In the genomic region with DNA sequence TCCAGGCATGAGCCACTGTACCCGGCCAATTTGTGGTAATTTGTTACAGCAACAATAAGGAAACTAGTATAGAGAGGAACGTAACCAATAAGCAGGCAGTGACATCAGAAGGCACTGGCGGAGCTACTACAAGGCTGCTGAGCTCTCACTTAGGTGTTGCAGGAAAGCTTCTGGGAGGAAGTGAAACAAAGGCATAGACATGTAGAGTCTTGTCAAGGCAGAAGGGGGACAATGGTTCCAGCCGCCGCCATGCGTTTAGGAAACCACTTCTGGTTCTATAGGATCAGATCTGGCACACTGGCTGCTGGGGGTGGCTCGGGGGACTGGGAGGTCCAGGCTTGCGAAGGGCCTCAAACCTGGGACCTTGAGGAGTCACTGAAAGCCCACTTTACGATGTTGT, we compare ENCODE assay signal across 10 cellular contexts. TPM values are rescaled to one million over a fixed set of nuclear protein-coding genes. Genes with fewer than 3 reads are reported as not detected.
DNase-seq lines count a peak whose midpoint lies in the region; ATAC-seq, FAIRE-seq and TF ChIP-seq lines count a peak whose summit lies in the region.
"Had no signal": no experiment of that assay in that cellular context is flagged by ENCODE, and none has a peak within 500 bp of the region (broad histone marks: within the 10 kb centered on the region; RNA-seq: fewer than 3 reads in every experiment).

No MANE protein-coding gene starts in this region.

- H3K27me3 Mint-ChIP-seq in endothelial cell (ENCODE audit: unreplicated experiment) = peaks cover 6% of the 10 kb centered on the region
- no peaks in the 10 kb centered on the region for H3K27me3 Mint-ChIP-seq in activated T-helper 2 cell treated with anti-CD3 and anti-CD28 coated beads, Interferon-gamma antibody, Interleukin-2, Interleukin-4, amounts not matched to agents 10 μg/mL and 5 μg/mL and 100 μg/mL, durations not matched to agents 14 hours and 24 hours and 36 hours (ENCODE audit: low read depth)

- peak; percentile 95 for FAIRE-seq in GM12878 (lab: Jason Lieb, UNC)

- H3K79me2 ChIP-seq in GM12878 (ENCODE audit: control insufficient read depth, insufficient read depth, low read length) = no peaks in the 10 kb centered on the region

- TF ChIP-seq RAD21 in GM12878 (IDR thresholded peaks at IDR 0.05; ENCODE audit: insufficient read depth, low read depth, low read length) = no peak

- H3K4me1 Mint-ChIP-seq in endothelial cell (ENCODE audit: unreplicated experiment) = no peaks in the 10 kb centered on the region
- no peaks in the 10 kb centered on the region for H3K4me1 Mint-ChIP-seq in activated T-helper 2 cell treated with anti-CD3 and anti-CD28 coated beads, Interferon-gamma antibody, Interleukin-2, Interleukin-4, amounts not matched to agents 10 μg/mL and 5 μg/mL and 100 μg/mL, durations not matched to agents 14 hours and 24 hours and 36 hours (ENCODE audit: low read depth)
- H3K4me1 Mint-ChIP-seq: stimulated activated effector memory CD8-positive, alpha-beta T cell treated with anti-CD3 and anti-CD28 coated beads, Interleukin-12 subunit alpha, Interleukin-12 subunit beta, amount 100 ng/mL, for 72 hours had no signal

- H3K4me2 ChIP-seq in GM12878 (ENCODE audit: control insufficient read depth, insufficient read depth) = peak overlapping the region; percentile 54; the same call in 1 of the 2 replicates

- no peaks in the 10 kb centered on the region for H4K20me1 ChIP-seq in GM12878 (ENCODE audit: control insufficient read depth, insufficient read depth)

- DNase-seq in GM12878 (ENCODE audit: low read depth, low spot score) (peak; percentile 88), endothelial cell (ENCODE audit: low spot score) (no peak), upper lobe of left lung (no peak)
- DNase-seq in stimulated activated naive CD4-positive, alpha-beta T cell (lab: John Stamatoyannopoulos, UW) = no peak
- DNase-seq in activated T-helper 2 cell treated with anti-CD3 and anti-CD28 coated beads, Interferon-gamma antibody, Interleukin-2, Interleukin-4, amounts not matched to agents 10 μg/mL and 5 μg/mL and 100 μg/mL, durations not matched to agents 14 hours and 24 hours and 36 hours (ENCODE audit: low spot score) = no peak

- no TSS peak for BruUV-seq in GM12878 (replicated peaks; lab: Mats Ljungman, UMichigan)

- POLR2A ChIA-PET in GM12878 (lab: Charles Lee) = interaction anchor here (0.6 to 1.9 kb wide), 11 partner anchors 11 to 810 kb away, joined by 3 to 16 read pairs (median 5); no protein-coding TSS in a partner anchor

- no peaks in the 10 kb centered on the region for H3K9me3 Mint-ChIP-seq in endothelial cell (ENCODE audit: unreplicated experiment)
- H3K9me3 Mint-ChIP-seq in activated T-helper 2 cell treated with anti-CD3 and anti-CD28 coated beads, Interferon-gamma antibody, Interleukin-2, Interleukin-4, amounts not matched to agents 10 μg/mL and 5 μg/mL and 100 μg/mL, durations not matched to agents 14 hours and 24 hours and 36 hours = no peaks in the 10 kb centered on the region
- H3K9me3 Mint-ChIP-seq: stimulated activated effector memory CD8-positive, alpha-beta T cell treated with anti-CD3 and anti-CD28 coated beads, Interleukin-12 subunit alpha, Interleukin-12 subunit beta, amount 100 ng/mL, for 72 hours had no signal

- H3K4me1 ChIP-seq in GM12878 (ENCODE audit: control insufficient read depth, insufficient read depth, low read length) = peaks cover 14% of the 10 kb centered on the region
- no peaks in the 10 kb centered on the region for H3K4me1 ChIP-seq in upper lobe of left lung

- H3K4me3 ChIP-seq in GM12878 (no peak overlapping the region), upper lobe of left lung (no peak overlapping the region)

- H3K36me3 ChIP-seq in GM12878 (ENCODE audit: control insufficient read depth in 2 of 2, insufficient read depth in 2 of 2, low read length in 1 of 2) = no peaks in the 10 kb centered on the region
- H3K36me3 ChIP-seq in upper lobe of left lung = no peaks in the 10 kb centered on the region

- TF ChIP-seq CTCF in GM12878 (IDR thresholded peaks at IDR 0.05 in 2 of 3, conservative IDR thresholded peaks at IDR 0.05 in 1 of 3; ENCODE audit: control insufficient read depth in 2 of 3, extremely low read depth in 1 of 3, insufficient read depth in 1 of 3, low read depth in 3 of 3, low read length in 3 of 3) = no peak
- TF ChIP-seq CTCF in endothelial cell (IDR thresholded peaks at IDR 0.05; ENCODE audit: unreplicated experiment) = no peak
- TF ChIP-seq CTCF in upper lobe of left lung (IDR thresholded peaks at IDR 0.05) = no peak

- intact Hi-C loops in GM12878 (cut with micrococcal nuclease; ENCODE audit: unreplicated experiment) = loop anchor here (1.0 kb wide), 1 partner anchor 41 kb away; a partner anchor contains a TSS
- intact Hi-C loops in activated T-helper 2 cell treated with anti-CD3 and anti-CD28 coated beads, Interferon-gamma antibody, Interleukin-2, Interleukin-4, amounts not matched to agents 10 μg/mL and 5 μg/mL and 100 μg/mL, durations not matched to agents 14 hours and 24 hours and 36 hours (cut with micrococcal nuclease) = no loop called here

- H3K9me3 ChIP-seq in GM12878 (replicated peaks; ENCODE audit: control insufficient read depth, insufficient read depth, low read length) (no peaks in the 10 kb centered on the region), upper lobe of left lung (no peaks in the 10 kb centered on the region)

- 13% methylated on average over 9 of the region's 9 CpGs for WGBS in GM12878 (ENCODE audit: insufficient coverage, insufficient replicate concordance, low lambda C conversion rate, missing lambda C conversion rate)
- WGBS in upper lobe of left lung, 2 donors = 89 to 90% methylated on average over 9 of the region's 9 CpGs

- SMC1A ChIA-PET in GM12878 (lab: Charles Lee; ENCODE audit: uncharacterized antibody, unreplicated experiment) = interaction anchor here (1.0 to 2.8 kb wide), 15 partner anchors 10 to 543 kb away, joined by 3 to 19 read pairs (median 5); a partner anchor contains a TSS

- H3K27ac ChIP-seq in GM12878 (ENCODE audit: control insufficient read depth, insufficient read depth) = peak overlapping the region; percentile 82
- no peak overlapping the region for H3K27ac ChIP-seq in upper lobe of left lung

- no peak overlapping the region for H3K4me3 Mint-ChIP-seq in endothelial cell (ENCODE audit: unreplicated experiment)
- no peak overlapping the region for H3K4me3 Mint-ChIP-seq in activated T-helper 2 cell treated with anti-CD3 and anti-CD28 coated beads, Interferon-gamma antibody, Interleukin-2, Interleukin-4, amounts not matched to agents 10 μg/mL and 5 μg/mL and 100 μg/mL, durations not matched to agents 14 hours and 24 hours and 36 hours (ENCODE audit: low read depth)
- H3K4me3 Mint-ChIP-seq: stimulated activated effector memory CD8-positive, alpha-beta T cell treated with anti-CD3 and anti-CD28 coated beads, Interleukin-12 subunit alpha, Interleukin-12 subunit beta, amount 100 ng/mL, for 72 hours had no signal

- CTCF ChIA-PET in GM12878 (lab: Yijun Ruan, JAX) = interaction anchor here (0.7 to 1.8 kb wide), 11 partner anchors 9 to 545 kb away, joined by 3 to 8 read pairs (median 6); a partner anchor contains a TSS

- TF ChIP-seq POLR2A in GM12878 (IDR thresholded peaks at IDR 0.05; ENCODE audit: low read depth, low read length) = 0 out of 2 replicates have a peak, but pooled peaks have one; percentile 38
- TF ChIP-seq POLR2A in upper lobe of left lung (IDR thresholded peaks at IDR 0.05) = no peak

- H2AFZ ChIP-seq in GM12878 (ENCODE audit: control insufficient read depth, low read depth, low read length) = peak overlapping the region; percentile 77

- RAD21 ChIA-PET in GM12878 (lab: Charles Lee; ENCODE audit: unreplicated experiment) = interaction anchor here (0.7 to 2.3 kb wide), 17 partner anchors 10 to 544 kb away, joined by 3 to 18 read pairs (median 5); no protein-coding TSS in a partner anchor

- peak; percentile 74 to 88; a peak in 3 of 4 replicates for TF ChIP-seq EP300 in GM12878 (IDR thresholded peaks at IDR 0.05; ENCODE audit: borderline replicate concordance in 1 of 2, control insufficient read depth in 1 of 2, low read depth in 2 of 2, low read length in 2 of 2)
- TF ChIP-seq EP300 in upper lobe of left lung (IDR thresholded peaks at IDR 0.05) = no peak

- in situ Hi-C loops in GM12878 (cut with MboI) = loop anchor here (5.0 to 10.0 kb wide), 2 partner anchors 36 to 924 kb away; no protein-coding TSS in a partner anchor

- no peak overlapping the region for H3K9ac ChIP-seq in GM12878 (ENCODE audit: control insufficient read depth, insufficient read depth, low read length)

- H3K36me3 Mint-ChIP-seq in endothelial cell (ENCODE audit: low read depth, unreplicated experiment) = no peaks in the 10 kb centered on the region
- H3K36me3 Mint-ChIP-seq in activated T-helper 2 cell treated with anti-CD3 and anti-CD28 coated beads, Interferon-gamma antibody, Interleukin-2, Interleukin-4, amounts not matched to agents 10 μg/mL and 5 μg/mL and 100 μg/mL, durations not matched to agents 14 hours and 24 hours and 36 hours (ENCODE audit: low read depth) = no peaks in the 10 kb centered on the region
- H3K36me3 Mint-ChIP-seq: stimulated activated effector memory CD8-positive, alpha-beta T cell treated with anti-CD3 and anti-CD28 coated beads, Interleukin-12 subunit alpha, Interleukin-12 subunit beta, amount 100 ng/mL, for 72 hours had no signal

- H3K27me3 ChIP-seq in GM12878 (replicated peaks in 1 of 2; ENCODE audit: control insufficient read depth in 2 of 2, insufficient read depth in 2 of 2, low read length in 1 of 2) (no peaks in the 10 kb centered on the region), upper lobe of left lung (no peaks in the 10 kb centered on the region)

- H3K27ac Mint-ChIP-seq in endothelial cell (ENCODE audit: unreplicated experiment) = no peak overlapping the region
- H3K27ac Mint-ChIP-seq in activated T-helper 2 cell treated with anti-CD3 and anti-CD28 coated beads, Interferon-gamma antibody, Interleukin-2, Interleukin-4, amounts not matched to agents 10 μg/mL and 5 μg/mL and 100 μg/mL, durations not matched to agents 14 hours and 24 hours and 36 hours = no peak overlapping the region
- H3K27ac Mint-ChIP-seq: stimulated activated effector memory CD8-positive, alpha-beta T cell treated with anti-CD3 and anti-CD28 coated beads, Interleukin-12 subunit alpha, Interleukin-12 subunit beta, amount 100 ng/mL, for 72 hours had no signal

- ATAC-seq in GM18517 (IDR thresholded peaks at IDR 0.05; ENCODE audit: unreplicated experiment) (peak; percentile 98), GM21619 (IDR thresholded peaks at IDR 0.05; ENCODE audit: unreplicated experiment) (peak; percentile 98), HG03457 (IDR thresholded peaks at IDR 0.05; ENCODE audit: unreplicated experiment) (peak; percentile 92), GM12878 (peak; percentile 99), upper lobe of left lung (ENCODE audit: low FRiP score in 2 of 2) (no peak)
- ATAC-seq: stimulated activated effector memory CD8-positive, alpha-beta T cell treated with anti-CD3 and anti-CD28 coated beads, Interleukin-12 subunit alpha, Interleukin-12 subunit beta, amount 100 ng/mL, for 72 hours had no signal

RNA-seq across cellular contexts. Expression of a gene that starts 9.4 kb away (rescaled TPM):
- total RNA-seq in GM12878 (2013; cell fraction: nucleolus; rRNA removed) = not detected in 2 replicates
- total RNA-seq in GM12878 (2014; rRNA removed) (not detected in 2 replicates), GM12878 (2014; rRNA removed; fragmentation: Illumina TruSeq; extraction: Trizol) (not detected in 2 replicates), GM12878 (2021) (not detected in 2 replicates), endothelial cell (ENCODE audit: unreplicated experiment) (not detected), upper lobe of left lung (under 1 TPM in 1 of 6 donors, not detected in 5; 0.46 TPM)
- polyA plus RNA-seq in GM12878 (2011; ENCODE audit: low read depth) = not detected
- polyA plus RNA-seq in GM12878 (2011; rRNA removed) (not detected in 2 replicates), GM12878 (2014; fragmentation: Illumina TruSeq; extraction: Trizol) (not detected in 2 replicates), GM12878 (2014; fragmentation: Nextera tagmentation; extraction: Ambion mirVana) (not detected), GM12878 (2014; rRNA removed) (not detected in 2 replicates), GM12878 (2016; fragmentation: Nextera tagmentation; extraction: Ambion mirVana) (not detected)
- polyA plus RNA-seq in GM12878 (2011; cell fraction: cytosol; rRNA removed) = 0.15 TPM in 1 of 2 replicates, not detected in the other
- polyA plus RNA-seq in GM12878 (2011; cell fraction: nucleus; rRNA removed) = not detected in 2 replicates
- polyA plus RNA-seq in GM12878 (2012) = not detected in 2 replicates
- polyA minus RNA-seq in GM12878 (2011; rRNA and poly(A)+ RNA removed) = not detected in 2 replicates
- polyA minus RNA-seq in GM12878 (2011; cell fraction: cytosol; rRNA and poly(A)+ RNA removed) = not detected in 2 replicates
- not detected in 2 replicates for polyA minus RNA-seq in GM12878 (2011; cell fraction: nucleus; rRNA and poly(A)+ RNA removed)
- total RNA-seq in activated T-helper 2 cell treated with anti-CD3 and anti-CD28 coated beads, Interferon-gamma antibody, Interleukin-2, Interleukin-4, amounts not matched to agents 10 μg/mL and 5 μg/mL and 100 μg/mL, durations not matched to agents 14 hours and 24 hours and 36 hours = not detected in 2 replicates
- total RNA-seq: Daoy had no signal

RNA-seq across cellular contexts. Expression of a gene that starts 40.7 kb away (rescaled TPM):
- total RNA-seq in GM12878 (2013; cell fraction: nucleolus; rRNA removed) = 31.6 and 35.8 TPM in 2 replicates
- total RNA-seq in GM12878 (2014; rRNA removed) (2.7 and 3.1 TPM in 2 replicates), GM12878 (2014; rRNA removed; fragmentation: Illumina TruSeq; extraction: Trizol) (0.97 and 1.3 TPM in 2 replicates), GM12878 (2021) (3.0 and 3.5 TPM in 2 replicates), endothelial cell (ENCODE audit: unreplicated experiment) (22.9 TPM), upper lobe of left lung (10 to 100 TPM; 28.3 to 65.7 (median 52.9) TPM)
- polyA plus RNA-seq in GM12878 (2011; ENCODE audit: low read depth) = 0.71 TPM
- polyA plus RNA-seq in GM12878 (2011; rRNA removed) (5.9 and 7.1 TPM in 2 replicates), GM12878 (2014; fragmentation: Illumina TruSeq; extraction: Trizol) (1.4 TPM in 2 replicates), GM12878 (2014; fragmentation: Nextera tagmentation; extraction: Ambion mirVana) (under 1 TPM; 0.05 to 0.20 TPM), GM12878 (2014; rRNA removed) (2.5 and 2.8 TPM in 2 replicates), GM12878 (2016; fragmentation: Nextera tagmentation; extraction: Ambion mirVana) (1 to 10 TPM; 3.7 to 3.8 TPM)
- 8.1 and 10.0 TPM in 2 replicates for polyA plus RNA-seq in GM12878 (2011; cell fraction: cytosol; rRNA removed)
- 11.7 and 13.6 TPM in 2 replicates for polyA plus RNA-seq in GM12878 (2011; cell fraction: nucleus; rRNA removed)
- 1.1 and 2.5 TPM in 2 replicates for polyA plus RNA-seq in GM12878 (2012)
- polyA minus RNA-seq in GM12878 (2011; rRNA and poly(A)+ RNA removed) = 9.4 and 26.8 TPM in 2 replicates
- 6.2 and 7.5 TPM in 2 replicates for polyA minus RNA-seq in GM12878 (2011; cell fraction: cytosol; rRNA and poly(A)+ RNA removed)
- polyA minus RNA-seq in GM12878 (2011; cell fraction: nucleus; rRNA and poly(A)+ RNA removed) = 13.8 and 28.0 TPM in 2 replicates
- total RNA-seq in activated T-helper 2 cell treated with anti-CD3 and anti-CD28 coated beads, Interferon-gamma antibody, Interleukin-2, Interleukin-4, amounts not matched to agents 10 μg/mL and 5 μg/mL and 100 μg/mL, durations not matched to agents 14 hours and 24 hours and 36 hours = 1.6 and 2.8 TPM in 2 replicates

Comparison
In these comparisons a context has a peak if more than half of its experiments do, and no peak if none do; other contexts are left out.
1. ATAC-seq: peak in GM18517 (single experiment), GM21619 (single experiment), HG03457 (single experiment) and GM12878 (single experiment); none in upper lobe of left lung (0 of 2).